18 cellular contexts compared by ENCODE assay signal in genomic region chr3:42045719-42046243, GRCh38. TPM values are rescaled to one million over a fixed set of nuclear protein-coding genes. Genes with fewer than 3 reads are reported as not detected.
DNase-seq lines count a peak whose midpoint lies in the region; ATAC-seq and TF ChIP-seq lines count a peak whose summit lies in the region.
"Had no signal": no experiment of that assay in that cellular context is flagged by ENCODE, and none has a peak within 500 bp of the region (broad histone marks: within the 10 kb centered on the region; RNA-seq: fewer than 3 reads in every experiment).

No MANE protein-coding gene starts in this region.

- no peaks in the 10 kb centered on the region for H3K27me3 ChIP-seq in left ventricle myocardium inferior (ENCODE audit: low read depth)
- H3K27me3 ChIP-seq in mesendoderm (ENCODE audit: insufficient read depth, low read length, poor library complexity), result no peaks in the 10 kb centered on the region
- H3K27me3 ChIP-seq: testis had no signal

- intact Hi-C loops in left ventricle myocardium inferior (cut with micrococcal nuclease), result no loop called here
- intact Hi-C loops in left cardiac atrium (cut with DNase I), result no loop called here
- intact Hi-C loops in activated CD4-positive, alpha-beta T cell treated with anti-CD3 and anti-CD28 coated beads, Interleukin-2, amount 10 ng/mL, durations not matched to agents 24 days and 14 days (cut with micrococcal nuclease), result loop anchor here (5.0 kb wide), 1 partner anchor 37 kb away; no protein-coding TSS in a partner anchor

- no peaks in the 10 kb centered on the region for H3K27me3 Mint-ChIP-seq in activated CD4-positive, alpha-beta T cell treated with anti-CD3 and anti-CD28 coated beads, Interleukin-2, amount 10 ng/mL, durations not matched to agents 24 days and 14 days
- H3K27me3 Mint-ChIP-seq: activated naive CD4-positive, alpha-beta T cell treated with anti-CD3 and anti-CD28 coated beads, Interleukin-2, amount 50 U/mL, for 24 hours had no signal

- H4K8ac ChIP-seq in mesendoderm (ENCODE audit: low read depth, low read length), result no peak overlapping the region

- no peak overlapping the region for H3K9ac ChIP-seq in mesendoderm (ENCODE audit: low read length)

- H3K79me2 ChIP-seq in mesendoderm (ENCODE audit: control insufficient read depth, insufficient read depth, low read length), result peaks cover 11% of the 10 kb centered on the region

- no peaks in the 10 kb centered on the region for H3K9me3 Mint-ChIP-seq in activated CD4-positive, alpha-beta T cell treated with anti-CD3 and anti-CD28 coated beads, Interleukin-2, amount 10 ng/mL, durations not matched to agents 24 days and 14 days
- H3K9me3 Mint-ChIP-seq: activated naive CD4-positive, alpha-beta T cell treated with anti-CD3 and anti-CD28 coated beads, Interleukin-2, amount 50 U/mL, for 24 hours; immature natural killer cell; T-helper 1 cell treated with Interleukin-12 subunit alpha and Interleukin-12 subunit beta and Interleukin-4 antibody, amounts not matched to agents 30 μg/mL and 1 μg/mL, for 36 hours had no signal

- H3K27ac ChIP-seq in left ventricle myocardium inferior (replicated peaks) (peak overlapping the region; percentile 94), mesendoderm (ENCODE audit: low read depth, low read length) (no peak overlapping the region)
- H3K27ac ChIP-seq: prostate gland, testis had no signal

- no peak overlapping the region for H3K56ac ChIP-seq in mesendoderm (ENCODE audit: low read length)

- no CpG with 5 or more reads among the region's 2 CpGs for WGBS in mesendoderm (ENCODE audit: extremely low coverage, insufficient coverage, low lambda C conversion rate)

- H3K4me1 ChIP-seq in left ventricle myocardium inferior, result peaks cover 98% of the 10 kb centered on the region
- peaks cover 3% of the 10 kb centered on the region for H3K4me1 ChIP-seq in mesendoderm (ENCODE audit: control insufficient read depth, low read depth, low read length)
- H3K4me1 ChIP-seq: prostate gland had no signal

- no peak overlapping the region for H3K4me3 ChIP-seq in left ventricle myocardium inferior
- no peak overlapping the region for H3K4me3 ChIP-seq in mesendoderm (ENCODE audit: low read length)
- H3K4me3 ChIP-seq: prostate gland, testis had no signal

- H3K36me3 Mint-ChIP-seq in activated CD4-positive, alpha-beta T cell treated with anti-CD3 and anti-CD28 coated beads, Interleukin-2, amount 10 ng/mL, durations not matched to agents 24 days and 14 days (ENCODE audit: low read depth), result peaks cover 2% of the 10 kb centered on the region
- H3K36me3 Mint-ChIP-seq: immature natural killer cell had no signal

- peaks cover 7% of the 10 kb centered on the region for H3K79me1 ChIP-seq in mesendoderm (ENCODE audit: low read length)

- no peak for DNase-seq in left ventricle myocardium inferior
- DNase-seq in left cardiac atrium, result no peak
- DNase-seq in cerebellar cortex (ENCODE audit: low spot score), result peak; percentile 81
- DNase-seq in mesendoderm, result no peak
- DNase-seq in activated CD4-positive, alpha-beta T cell treated with anti-CD3 and anti-CD28 coated beads, Interleukin-2, amount 50 U/mL, for 48 hours, result no peak
- DNase-seq in activated CD4-positive, alpha-beta T cell treated with anti-CD3 and anti-CD28 coated beads, Interleukin-2, amount 10 ng/mL, durations not matched to agents 24 days and 14 days, result no peak
- DNase-seq: activated CD4-positive, CD25-positive, alpha-beta regulatory T cell treated with anti-CD3 and anti-CD28 coated beads, Interleukin-2, amount 50 U/mL, for 72 hours; activated T-cell treated with anti-CD3 and anti-CD28 coated beads for 4 hours; immature natural killer cell; MM.1S; NCI-H2029 treated with DMSO at 0.1 percent for 48 hours; NCI-H774; testis had no signal

- TF ChIP-seq CTCF in left ventricle myocardium inferior (IDR thresholded peaks at IDR 0.05; ENCODE audit: borderline replicate concordance), result no peak

- H2BK120ac ChIP-seq in mesendoderm (ENCODE audit: low read depth, low read length), result no peak overlapping the region

- no peak overlapping the region for H2BK15ac ChIP-seq in mesendoderm (replicated peaks; ENCODE audit: low read depth)

- H3K4ac ChIP-seq in mesendoderm (ENCODE audit: low read depth, low read length), result no peak overlapping the region

- no peak overlapping the region for H4K5ac ChIP-seq in mesendoderm (ENCODE audit: low read length)

- H3K27ac Mint-ChIP-seq in activated CD4-positive, alpha-beta T cell treated with anti-CD3 and anti-CD28 coated beads, Interleukin-2, amount 10 ng/mL, durations not matched to agents 24 days and 14 days, result no peak overlapping the region
- H3K27ac Mint-ChIP-seq: activated naive CD4-positive, alpha-beta T cell treated with anti-CD3 and anti-CD28 coated beads, Interleukin-2, amount 50 U/mL, for 24 hours; T-helper 1 cell treated with Interleukin-12 subunit alpha and Interleukin-12 subunit beta and Interleukin-4 antibody, amounts not matched to agents 30 μg/mL and 1 μg/mL, for 36 hours had no signal

- H3K4me2 ChIP-seq in mesendoderm (ENCODE audit: low read length), result no peak overlapping the region

- H3K36me3 ChIP-seq in left ventricle myocardium inferior (no peaks in the 10 kb centered on the region), mesendoderm (ENCODE audit: control insufficient read depth, insufficient read depth, low read length) (no peaks in the 10 kb centered on the region)
- H3K36me3 ChIP-seq: prostate gland had no signal

- no peak overlapping the region for H2BK5ac ChIP-seq in mesendoderm (ENCODE audit: low read length)

- no peak overlapping the region for H3K23ac ChIP-seq in mesendoderm (ENCODE audit: low read length)

- H3K4me3 Mint-ChIP-seq in activated CD4-positive, alpha-beta T cell treated with anti-CD3 and anti-CD28 coated beads, Interleukin-2, amount 10 ng/mL, durations not matched to agents 24 days and 14 days, result no peak overlapping the region
- H3K4me3 Mint-ChIP-seq: activated naive CD4-positive, alpha-beta T cell treated with anti-CD3 and anti-CD28 coated beads, Interleukin-2, amount 50 U/mL, for 24 hours; immature natural killer cell; T-helper 1 cell treated with Interleukin-12 subunit alpha and Interleukin-12 subunit beta and Interleukin-4 antibody, amounts not matched to agents 30 μg/mL and 1 μg/mL, for 36 hours had no signal

- peaks cover 22% of the 10 kb centered on the region for H3K4me1 Mint-ChIP-seq in activated CD4-positive, alpha-beta T cell treated with anti-CD3 and anti-CD28 coated beads, Interleukin-2, amount 10 ng/mL, durations not matched to agents 24 days and 14 days

- H3K18ac ChIP-seq in mesendoderm (ENCODE audit: low read length), result peak overlapping the region; percentile 47

- ATAC-seq in left cardiac atrium (no peak), GM21381 (IDR thresholded peaks at IDR 0.05; ENCODE audit: unreplicated experiment) (no peak), HG02852 (IDR thresholded peaks at IDR 0.05; ENCODE audit: unreplicated experiment) (no peak)

- H3K9me3 ChIP-seq in left ventricle myocardium inferior (replicated peaks), result no peaks in the 10 kb centered on the region
- H3K9me3 ChIP-seq: prostate gland, testis had no signal

- H2AK5ac ChIP-seq in mesendoderm (ENCODE audit: low read length), result no peak overlapping the region

RNA-seq across cellular contexts. Expression of gene TRAK1, which starts 45.4 kb away (rescaled TPM):
- total RNA-seq in left ventricle myocardium inferior, result 264 TPM
- 100 to 1,000 TPM; 197 to 211 TPM for total RNA-seq in left cardiac atrium
- 20.1 TPM for polyA plus RNA-seq in mesendoderm (2013, experiment 1 of 2)
- 19.9 TPM for polyA plus RNA-seq in mesendoderm (2013, experiment 2 of 2)
- total RNA-seq in activated CD4-positive, alpha-beta T cell treated with anti-CD3 and anti-CD28 coated beads, Interleukin-2, amount 10 ng/mL, durations not matched to agents 24 days and 14 days, result 35.4 and 35.9 TPM in 2 replicates
